8 cellular contexts compared by ENCODE assay signal in the genomic region with DNA sequence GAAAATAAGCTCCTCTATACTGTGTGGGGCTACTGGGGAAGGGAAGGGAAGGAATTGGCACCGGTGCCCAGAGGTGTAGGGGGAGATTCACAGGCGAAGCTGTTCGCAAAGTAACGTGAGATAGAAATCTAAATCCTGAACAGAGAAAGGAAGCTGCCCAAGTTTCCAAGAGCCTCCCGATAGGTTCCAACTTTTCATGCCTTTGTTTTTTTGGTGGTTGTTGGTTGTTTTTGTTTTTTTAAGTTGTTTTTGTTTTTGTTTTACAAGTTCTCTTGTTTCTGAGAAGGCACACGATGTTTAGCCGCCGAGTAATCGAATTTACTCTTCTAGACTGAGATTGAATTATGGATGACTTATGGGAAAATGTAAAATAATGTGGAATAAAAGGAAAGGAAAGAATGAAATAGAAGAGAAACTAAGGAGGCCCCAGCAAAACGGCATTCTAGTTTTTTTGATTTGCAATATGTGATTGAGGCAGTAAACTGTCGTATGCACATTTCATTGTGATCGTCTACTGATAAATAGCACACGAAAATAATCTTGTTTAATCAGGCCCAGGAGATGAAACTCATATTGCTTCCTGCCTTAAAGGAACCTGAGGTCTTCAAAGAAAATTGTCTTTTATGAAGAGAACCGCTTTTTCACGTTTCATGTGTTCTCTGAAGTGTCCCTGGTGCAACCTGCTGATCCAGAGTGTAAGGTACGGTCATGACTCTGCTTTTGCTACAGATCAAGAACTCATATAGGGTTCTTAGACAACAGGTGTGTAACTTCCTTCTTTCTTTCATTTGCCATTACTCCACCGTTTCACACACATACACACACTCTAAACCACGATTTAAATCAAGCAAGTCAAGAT. TPM values are rescaled to one million over a fixed set of nuclear protein-coding genes. Genes with fewer than 3 reads are reported as not detected.
A peak's percentile ranks its signal among the peaks of the same experiment; 100 is the strongest.
DNase-seq lines count a peak whose midpoint lies in the region; ATAC-seq and TF ChIP-seq lines count a peak whose summit lies in the region.

No MANE protein-coding gene starts in this region.

- WGBS in neuronal stem cell (ENCODE audit: extremely low coverage in 2 of 2, insufficient read length in 2 of 2, insufficient replicate concordance in 1 of 2), 2 donors: 100% methylated on average over 2 of the region's 18 CpGs; no CpG with 5 or more reads in 1 of the 2 donors

- peak; percentile 34 for DNase-seq in NCI-H510A treated with DMSO at 0.1 percent for 48 hours (lab: John Stamatoyannopoulos, UW)
- DNase-seq in NCI-H510A (lab: John Stamatoyannopoulos, UW): no peak
- DNase-seq in SJCRH30: no peak
- no peak for DNase-seq in epithelial cell of proximal tubule (ENCODE audit: low read depth)
- no peak for DNase-seq in neuronal stem cell (ENCODE audit: low spot score)
- no peak for DNase-seq in stimulated activated CD4-positive, alpha-beta T cell treated with anti-CD3 and anti-CD28 coated beads, Interleukin-15, amount 100 ng/mL, for 24 hours
- DNase-seq in mesenteric fat pad (ENCODE audit: low spot score): no peak

- no peak overlapping the region for H2BK120ac ChIP-seq in neuronal stem cell (ENCODE audit: low read depth, low read length)

- no peaks in the 10 kb centered on the region for H3K9me3 ChIP-seq in SJCRH30 (replicated peaks)
- H3K9me3 ChIP-seq in neuronal stem cell (replicated peaks in 1 of 2; ENCODE audit: control insufficient read depth in 2 of 2, insufficient read depth in 1 of 2, low read depth in 1 of 2, low read length in 2 of 2): no peaks in the 10 kb centered on the region

- ATAC-seq in GM21526 (IDR thresholded peaks at IDR 0.05; ENCODE audit: low FRiP score, unreplicated experiment): no peak

- H2AK5ac ChIP-seq in neuronal stem cell (ENCODE audit: low read depth, low read length): no peak overlapping the region

- H3K4me1 ChIP-seq in SJCRH30 (no peaks in the 10 kb centered on the region), neuronal stem cell (ENCODE audit: control insufficient read depth in 2 of 2, insufficient read depth in 1 of 2, low read depth in 1 of 2, low read length in 2 of 2) (peaks cover 0 to 6% of the 10 kb centered on the region in 2 donors)

- TF ChIP-seq CTCF in epithelial cell of proximal tubule (conservative IDR thresholded peaks at IDR 0.05; ENCODE audit: low read depth, low read length): no peak

- H3K27ac ChIP-seq in SJCRH30: peak overlapping the region; percentile 36; the same call in 1 of the 2 replicates
- peak overlapping the region; percentile 97 for H3K27ac ChIP-seq in neuronal stem cell (replicated peaks; ENCODE audit: low read length)

- H3K27me3 ChIP-seq in SJCRH30 (no peaks in the 10 kb centered on the region), neuronal stem cell (ENCODE audit: control insufficient read depth in 3 of 3, insufficient read depth in 3 of 3, low read depth in 1 of 3, low read length in 3 of 3) (no peaks in the 10 kb centered on the region)

- peak overlapping the region; percentile 88 for H3K4me3 ChIP-seq in SJCRH30
- H3K4me3 ChIP-seq in epithelial cell of proximal tubule (ENCODE audit: low read depth, low read length): peak overlapping the region; percentile 85
- H3K4me3 ChIP-seq in neuronal stem cell (ENCODE audit: low read length in 2 of 2): peak overlapping the region; percentile 95 to 96

- peak overlapping the region; percentile 46 for H3K9ac ChIP-seq in neuronal stem cell (ENCODE audit: low read depth, low read length, poor library complexity)

- H3K79me1 ChIP-seq in neuronal stem cell (ENCODE audit: low read depth, low read length): peaks cover 5% of the 10 kb centered on the region

- H2BK5ac ChIP-seq in neuronal stem cell (ENCODE audit: low read length): peak overlapping the region; percentile 79

- H4K91ac ChIP-seq in neuronal stem cell (ENCODE audit: low read depth, low read length, poor library complexity): no peak overlapping the region

- H2BK15ac ChIP-seq in neuronal stem cell (ENCODE audit: low read length): no peak overlapping the region

- no peak overlapping the region for H3K18ac ChIP-seq in neuronal stem cell (ENCODE audit: low read length)

- no peak overlapping the region for H3K23ac ChIP-seq in neuronal stem cell (ENCODE audit: low read depth, low read length, poor library complexity)

- H4K8ac ChIP-seq in neuronal stem cell (ENCODE audit: low read depth, low read length): no peak overlapping the region

- H2BK12ac ChIP-seq in neuronal stem cell (ENCODE audit: low read length): no peak overlapping the region

- no peaks in the 10 kb centered on the region for H3K36me3 ChIP-seq in SJCRH30
- no peaks in the 10 kb centered on the region for H3K36me3 ChIP-seq in neuronal stem cell (replicated peaks in 1 of 2; ENCODE audit: control insufficient read depth in 2 of 2, insufficient read depth in 2 of 2, low read length in 2 of 2)

- H2AFZ ChIP-seq in neuronal stem cell (ENCODE audit: low read length): peak overlapping the region; percentile 91

- no peak overlapping the region for H3K4ac ChIP-seq in neuronal stem cell (ENCODE audit: low read length)

- no peak overlapping the region for H3K14ac ChIP-seq in neuronal stem cell (ENCODE audit: low read length)

- H3K4me2 ChIP-seq in neuronal stem cell (ENCODE audit: insufficient read depth, low read length, poor library complexity, severe bottlenecking): peak overlapping the region; percentile 52

RNA-seq across cellular contexts. Expression of gene GNAQ, which starts 1.2 kb away (rescaled TPM):
- total RNA-seq in SJCRH30 (2014; rRNA removed; shearing (Covaris generic)): 25.6 and 28.8 TPM in 2 replicates
- total RNA-seq in epithelial cell of proximal tubule: 19.0 and 20.6 TPM in 2 replicates
- polyA plus RNA-seq in neuronal stem cell (2013, experiment 1 of 2): 32.3 TPM
- polyA plus RNA-seq in neuronal stem cell (2013, experiment 2 of 2): 34.2 TPM
- 115 TPM for total RNA-seq in mesenteric fat pad
